8 cellular contexts compared by ENCODE assay signal in genomic region chr20:52104546-52105044, GRCh38.
DNase-seq lines count a peak whose midpoint lies in the region; ATAC-seq and TF ChIP-seq lines count a peak whose summit lies in the region.

No MANE protein-coding gene starts in this region.

- H3K4me3 ChIP-seq in Caco-2 (ENCODE audit: low read depth, low read length) (peak overlapping the region; percentile 28), fibroblast of pulmonary artery (replicated peaks; ENCODE audit: low read depth, low read length) (peak overlapping the region; percentile 64), ovary (peak overlapping the region; percentile 20), OCI-LY7 (ENCODE audit: low read depth, low read length, poor library complexity, severe bottlenecking) (no peak overlapping the region)

- H3K79me2 ChIP-seq in OCI-LY7 (ENCODE audit: insufficient read depth, low read depth, low read length), result no peaks in the 10 kb centered on the region

- no peak for TF ChIP-seq POLR2A in ovary (IDR thresholded peaks at IDR 0.05)

- H3K4me1 Mint-ChIP-seq in Caco-2 (ENCODE audit: low read depth, unreplicated experiment), result no peaks in the 10 kb centered on the region

- intact Hi-C loops in Caco-2 (cut with micrococcal nuclease; ENCODE audit: unreplicated experiment), result no loop called here
- intact Hi-C loops in ovary (cut with DNase I), result no loop called here
- intact Hi-C loops in OCI-LY7 (cut with micrococcal nuclease; ENCODE audit: unreplicated experiment), result no loop called here

- H3K9me2 ChIP-seq in OCI-LY7 (ENCODE audit: insufficient read depth, low read length), result no peaks in the 10 kb centered on the region

- no peak overlapping the region for H3K4me2 ChIP-seq in OCI-LY7 (ENCODE audit: low read length)

- H3K27me3 ChIP-seq in Caco-2 (replicated peaks; ENCODE audit: control insufficient read depth, insufficient read depth, low read length), result no peaks in the 10 kb centered on the region
- H3K27me3 ChIP-seq in ovary, result peaks cover 4% of the 10 kb centered on the region

- no TSS peak for BruUV-seq in Caco-2 (replicated peaks; lab: Mats Ljungman, UMichigan)
- no TSS peak for BruUV-seq in OCI-LY7 (replicated peaks; lab: Mats Ljungman, UMichigan)

- H3K36me3 Mint-ChIP-seq in Caco-2 (ENCODE audit: insufficient read depth, unreplicated experiment), result no peaks in the 10 kb centered on the region

- H3K27ac Mint-ChIP-seq in Caco-2 (ENCODE audit: unreplicated experiment), result no peak overlapping the region

- H3K36me3 ChIP-seq in Caco-2 (ENCODE audit: control insufficient read depth, insufficient read depth, low read length), result no peaks in the 10 kb centered on the region
- no peaks in the 10 kb centered on the region for H3K36me3 ChIP-seq in ovary
- H3K36me3 ChIP-seq in OCI-LY7 (ENCODE audit: insufficient read depth, low read length), result no peaks in the 10 kb centered on the region

- no peaks in the 10 kb centered on the region for H4K20me1 ChIP-seq in OCI-LY7 (ENCODE audit: insufficient read depth, low read length)

- peak overlapping the region; percentile 65 for H3K4me3 Mint-ChIP-seq in Caco-2 (ENCODE audit: unreplicated experiment)

- H3K27ac ChIP-seq in RWPE1, result no peak overlapping the region; the same call in 1 of the 2 replicates
- H3K27ac ChIP-seq in ovary, result no peak overlapping the region
- no peak overlapping the region for H3K27ac ChIP-seq in OCI-LY7 (ENCODE audit: low read depth, low read length, poor library complexity, severe bottlenecking)

- no peaks in the 10 kb centered on the region for H3K9me3 Mint-ChIP-seq in Caco-2 (ENCODE audit: unreplicated experiment)

- CTCF ChIA-PET in Caco-2 (lab: Charles Lee) (interaction anchor here (1.4 kb wide), 1 partner anchor 24 kb away, joined by 4 read pairs; no protein-coding TSS in a partner anchor), RWPE1 (lab: Yijun Ruan, JAX) (interaction anchor here (0.6 to 2.1 kb wide), 3 partner anchors 24 to 130 kb away, joined by 3 to 10 read pairs (median 5); no protein-coding TSS in a partner anchor), OCI-LY7 (lab: Charles Lee; ENCODE audit: unreplicated experiment) (no interaction called here)

- TF ChIP-seq CTCF in Caco-2 (IDR thresholded peaks at IDR 0.05; ENCODE audit: insufficient read depth in 1 of 2, low read depth in 1 of 2, low read length in 1 of 2, severe bottlenecking in 1 of 2, unreplicated experiment in 1 of 2) (no peak), RWPE1 (conservative IDR thresholded peaks at IDR 0.05; ENCODE audit: low read depth) (no peak), fibroblast of pulmonary artery (IDR thresholded peaks at IDR 0.05; ENCODE audit: low read length, missing control alignments) (no peak), ovary (IDR thresholded peaks at IDR 0.05) (no peak), OCI-LY7 (conservative IDR thresholded peaks at IDR 0.05; ENCODE audit: low read length) (no peak)

- no peak for ATAC-seq in HG02840 (IDR thresholded peaks at IDR 0.05; ENCODE audit: low FRiP score, unreplicated experiment)

- H3K4me1 ChIP-seq in Caco-2 (no peaks in the 10 kb centered on the region), ovary (ENCODE audit: insufficient read depth) (peaks cover 8% of the 10 kb centered on the region), OCI-LY7 (ENCODE audit: insufficient read depth, low read length, poor library complexity, severe bottlenecking) (no peaks in the 10 kb centered on the region)

- no peak overlapping the region for H2AFZ ChIP-seq in OCI-LY7 (ENCODE audit: low read length)

- no peak for DNase-seq in Caco-2
- peak; percentile 41 for DNase-seq in RWPE1 (ENCODE audit: low spot score)
- DNase-seq in fibroblast of pulmonary artery (ENCODE audit: low read depth), result peak; percentile 13
- DNase-seq in ovary, result peak in 1 of 5 donors; percentile 23
- no peak for DNase-seq in NCI-H1930 (lab: John Stamatoyannopoulos, UW)
- no peak for DNase-seq in OCI-LY7 (ENCODE audit: low spot score)
- DNase-seq in DMS153 treated with DMSO at 0.1 percent for 48 hours (lab: John Stamatoyannopoulos, UW; ENCODE audit: unreplicated experiment), result no peak

- TF ChIP-seq EP300 in ovary (IDR thresholded peaks at IDR 0.05), result no peak

- WGBS in ovary, 3 donors, result 0 to 1% (median 0%) methylated on average over 34 to 38 of the region's 38 CpGs

- peaks cover 12% of the 10 kb centered on the region for H3K9me3 ChIP-seq in Caco-2
- H3K9me3 ChIP-seq in ovary, result no peaks in the 10 kb centered on the region
- H3K9me3 ChIP-seq in OCI-LY7 (ENCODE audit: low read length), result no peaks in the 10 kb centered on the region

- POLR2A ChIA-PET in Caco-2 (lab: Charles Lee), result no interaction called here
- POLR2A ChIA-PET in RWPE1 (lab: Yijun Ruan, JAX; ENCODE audit: low non-redundant PET), result no interaction called here
- POLR2A ChIA-PET in OCI-LY7 (lab: Charles Lee), result no interaction called here

- H3K27me3 Mint-ChIP-seq in Caco-2 (ENCODE audit: insufficient read depth, unreplicated experiment), result no peaks in the 10 kb centered on the region

Comparison
In these comparisons a context has a peak if more than half of its experiments do, and no peak if none do; other contexts are left out.
1. DNase-seq: peak in RWPE1 (single experiment) and fibroblast of pulmonary artery (single experiment); none in Caco-2 (0 of 2), NCI-H1930 (0 of 2), OCI-LY7 (single experiment) and DMS153 treated with DMSO at 0.1 percent for 48 hours (single experiment).